Comparison of ENCODE assay signal across 16 cellular contexts in the genomic region with DNA sequence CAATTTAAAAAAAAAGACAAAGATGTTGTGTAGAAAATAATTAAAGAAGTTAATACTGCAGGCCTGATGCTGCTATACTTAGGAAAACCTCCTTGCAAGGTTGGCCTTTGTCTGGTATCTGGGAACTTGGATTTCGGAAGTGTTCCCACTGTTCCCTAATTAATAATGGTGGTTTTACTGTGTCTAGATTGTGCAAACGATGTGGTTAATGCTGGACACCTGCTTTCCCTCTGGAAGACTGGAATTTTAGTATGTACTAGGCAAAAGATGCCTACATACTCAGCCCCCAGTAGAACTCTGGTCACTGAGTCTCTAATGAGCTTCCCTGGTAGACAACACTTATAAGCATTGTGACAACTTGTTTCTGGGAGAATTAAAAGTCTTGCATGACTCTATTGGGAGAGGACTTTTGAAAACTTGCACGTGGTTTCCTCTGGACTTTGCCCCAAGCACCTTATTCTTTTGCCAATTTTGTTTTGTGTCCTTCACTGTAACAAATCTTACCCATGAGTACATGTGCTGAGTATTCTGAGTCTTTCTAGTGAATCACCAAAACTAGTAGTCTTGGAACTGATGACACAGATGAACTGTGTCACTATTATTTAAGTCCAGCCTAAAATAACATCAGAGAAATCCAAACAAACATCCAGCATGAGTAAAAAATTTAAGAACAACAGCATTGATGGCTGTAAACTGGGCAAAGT. TPM values are rescaled to one million over a fixed set of nuclear protein-coding genes. Genes with fewer than 3 reads are reported as not detected.
DNase-seq lines count a peak whose midpoint lies in the region; ATAC-seq, FAIRE-seq and TF ChIP-seq lines count a peak whose summit lies in the region.
"Had no signal": no experiment of that assay in that cellular context is flagged by ENCODE, and none has a peak within 500 bp of the region (broad histone marks: within the 10 kb centered on the region; RNA-seq: fewer than 3 reads in every experiment).

No MANE protein-coding gene starts in this region.

- H3K9me1 ChIP-seq in endothelial cell of umbilical vein (replicated peaks; ENCODE audit: control insufficient read depth, extremely low read depth, insufficient read depth, low read length): no peaks in the 10 kb centered on the region

- peaks cover 25% of the 10 kb centered on the region for H3K4me1 Mint-ChIP-seq in nephron
- no peaks in the 10 kb centered on the region for H3K4me1 Mint-ChIP-seq in stimulated activated naive B cell treated with anti-CD40 and anti-IgM and Interleukin-4, amounts not matched to agents 10 μg/mL and 1 μg/mL and 100 μg/mL, for 72 hours
- H3K4me1 Mint-ChIP-seq: neural progenitor cell had no signal

- H3K27ac Mint-ChIP-seq in nephron: peak overlapping the region in 2 of 3 experiments; percentile 44 to 47
- H3K27ac Mint-ChIP-seq in stimulated activated naive B cell treated with anti-CD40 and anti-IgM and Interleukin-4, amounts not matched to agents 10 μg/mL and 1 μg/mL and 100 μg/mL, for 72 hours: no peak overlapping the region
- H3K27ac Mint-ChIP-seq: activated CD4-positive, alpha-beta memory T cell treated with anti-CD3 and anti-CD28 coated beads for 36 hours; neural progenitor cell had no signal

- H3K9me3 Mint-ChIP-seq in nephron: no peaks in the 10 kb centered on the region
- no peaks in the 10 kb centered on the region for H3K9me3 Mint-ChIP-seq in stimulated activated naive B cell treated with anti-CD40 and anti-IgM and Interleukin-4, amounts not matched to agents 10 μg/mL and 1 μg/mL and 100 μg/mL, for 72 hours
- H3K9me3 Mint-ChIP-seq: activated CD4-positive, alpha-beta memory T cell treated with anti-CD3 and anti-CD28 coated beads for 36 hours; CD4-positive, CD25-positive, alpha-beta regulatory T cell; neural progenitor cell had no signal

- intact Hi-C loops in endothelial cell of umbilical vein (cut with micrococcal nuclease) (no loop called here), uterus (cut with DNase I; ENCODE audit: low total_unique reads) (no loop called here)

- H3K27ac ChIP-seq in endothelial cell of umbilical vein (ENCODE audit: insufficient read depth, low read depth, low read length) (peak overlapping the region; percentile 11), uterus (no peak overlapping the region)
- H3K27ac ChIP-seq: esophagus muscularis mucosa, neural progenitor cell, PC-9 had no signal

- no peak for TF ChIP-seq POLR2A in endothelial cell of umbilical vein (IDR thresholded peaks at IDR 0.05; ENCODE audit: low read depth, low read length)
- no peak for TF ChIP-seq POLR2A in uterus (IDR thresholded peaks at IDR 0.05)

- no peak for FAIRE-seq in endothelial cell of umbilical vein (lab: Jason Lieb, UNC)

- H2AFZ ChIP-seq in endothelial cell of umbilical vein (ENCODE audit: low read depth, low read length): no peak overlapping the region
- H2AFZ ChIP-seq: neural progenitor cell, PC-9 had no signal

- H3K36me3 ChIP-seq in endothelial cell of umbilical vein (ENCODE audit: control insufficient read depth in 2 of 2, extremely low read depth in 1 of 2, insufficient read depth in 2 of 2, low read length in 2 of 2): no peaks in the 10 kb centered on the region
- H3K36me3 ChIP-seq in uterus: no peaks in the 10 kb centered on the region

- no peak overlapping the region for H3K4me3 ChIP-seq in endothelial cell of umbilical vein (replicated peaks in 1 of 3; ENCODE audit: insufficient read depth in 1 of 3, low read depth in 1 of 3, low read length in 3 of 3)
- H3K4me3 ChIP-seq in uterus: no peak overlapping the region
- H3K4me3 ChIP-seq: esophagus muscularis mucosa, neural progenitor cell, PC-9 had no signal

- H3K27me3 Mint-ChIP-seq in nephron (ENCODE audit: low read depth): no peaks in the 10 kb centered on the region
- H3K27me3 Mint-ChIP-seq in stimulated activated naive B cell treated with anti-CD40 and anti-IgM and Interleukin-4, amounts not matched to agents 10 μg/mL and 1 μg/mL and 100 μg/mL, for 72 hours: no peaks in the 10 kb centered on the region
- H3K27me3 Mint-ChIP-seq: activated CD4-positive, alpha-beta memory T cell treated with anti-CD3 and anti-CD28 coated beads for 36 hours; CD4-positive, CD25-positive, alpha-beta regulatory T cell had no signal

- H3K27me3 ChIP-seq in endothelial cell of umbilical vein (ENCODE audit: control insufficient read depth in 2 of 2, insufficient read depth in 2 of 2, low read length in 2 of 2): no peaks in the 10 kb centered on the region
- no peaks in the 10 kb centered on the region for H3K27me3 ChIP-seq in uterus
- H3K27me3 ChIP-seq: esophagus muscularis mucosa, neural progenitor cell had no signal

- H3K4me3 Mint-ChIP-seq in nephron: no peak overlapping the region
- H3K4me3 Mint-ChIP-seq in stimulated activated naive B cell treated with anti-CD40 and anti-IgM and Interleukin-4, amounts not matched to agents 10 μg/mL and 1 μg/mL and 100 μg/mL, for 72 hours: no peak overlapping the region
- H3K4me3 Mint-ChIP-seq: activated CD4-positive, alpha-beta memory T cell treated with anti-CD3 and anti-CD28 coated beads for 36 hours; CD4-positive, CD25-positive, alpha-beta regulatory T cell; neural progenitor cell had no signal

- no TSS peak for BruUV-seq in endothelial cell of umbilical vein (replicated peaks; lab: Mats Ljungman, UMichigan)

- H3K36me3 Mint-ChIP-seq in nephron (ENCODE audit: low read depth): peaks cover 28% of the 10 kb centered on the region
- peaks cover 3 to 5% of the 10 kb centered on the region in 2 donors for H3K36me3 Mint-ChIP-seq in stimulated activated naive B cell treated with anti-CD40 and anti-IgM and Interleukin-4, amounts not matched to agents 10 μg/mL and 1 μg/mL and 100 μg/mL, for 72 hours

- DNase-seq in AG20443 (ENCODE audit: low spot score) (peak; percentile 53), LHCN-M2 (ENCODE audit: low read depth) (peak; percentile 66), endothelial cell of umbilical vein (ENCODE audit: low read depth, low spot score) (peak; percentile 6), uterus (no peak)
- DNase-seq in stimulated activated naive B cell treated with anti-CD40 and anti-IgM and Interleukin-4, amounts not matched to agents 10 μg/mL and 1 μg/mL and 100 μg/mL, for 72 hours: no peak
- no peak for DNase-seq in stimulated activated CD4-positive, alpha-beta T cell treated with anti-CD3 and anti-CD28 coated beads, Interleukin-1b, Interleukin-23, amount 100 ng/mL, for 48 hours
- DNase-seq: activated CD4-positive, alpha-beta memory T cell treated with anti-CD3 and anti-CD28 coated beads for 36 hours; activated effector memory CD4-positive, alpha-beta T cell treated with anti-CD3 and anti-CD28 coated beads, Interleukin-2, amount 50 U/mL, for 16 hours; CD4-positive, CD25-positive, alpha-beta regulatory T cell; NCI-H345; PC-9 had no signal

- H3K9ac ChIP-seq in endothelial cell of umbilical vein (replicated peaks; ENCODE audit: extremely low read depth, insufficient read depth, low read length): no peak overlapping the region
- H3K9ac ChIP-seq: neural progenitor cell had no signal

- no peak overlapping the region for H3K4me2 ChIP-seq in endothelial cell of umbilical vein (ENCODE audit: insufficient read depth, low read length)
- H3K4me2 ChIP-seq: neural progenitor cell, PC-9 had no signal

- ATAC-seq in stimulated activated naive B cell treated with anti-CD40 and anti-IgM and Interleukin-4, amounts not matched to agents 10 μg/mL and 1 μg/mL and 100 μg/mL, for 72 hours (replicated peaks): no peak
- ATAC-seq in GM21717 (IDR thresholded peaks at IDR 0.05; ENCODE audit: unreplicated experiment): no peak

- dilution Hi-C loops in endothelial cell of umbilical vein (cut with MboI; ENCODE audit: extremely low pct_ligation_motif_present, low sequenced_read_pairs): no loop called here

- H4K20me1 ChIP-seq in endothelial cell of umbilical vein (replicated peaks; ENCODE audit: control insufficient read depth, extremely low read depth, insufficient read depth, low read length): no peaks in the 10 kb centered on the region

- H3K4me1 ChIP-seq in endothelial cell of umbilical vein (ENCODE audit: control insufficient read depth, extremely low read depth, insufficient read depth, low read length) (no peaks in the 10 kb centered on the region), uterus (no peaks in the 10 kb centered on the region)
- H3K4me1 ChIP-seq: esophagus muscularis mucosa, neural progenitor cell had no signal

- POLR2A ChIA-PET in endothelial cell of umbilical vein (lab: Charles Lee): no interaction called here

- TF ChIP-seq CTCF in endothelial cell of umbilical vein (IDR thresholded peaks at IDR 0.05; ENCODE audit: extremely low read depth in 1 of 2, insufficient read depth in 1 of 2, low read depth in 1 of 2, low read length in 2 of 2) (no peak), nephron (IDR thresholded peaks at IDR 0.05; ENCODE audit: unreplicated experiment in 3 of 3) (no peak), uterus (IDR thresholded peaks at IDR 0.05) (no peak)

- H3K9me3 ChIP-seq in endothelial cell of umbilical vein (replicated peaks; ENCODE audit: control insufficient read depth, insufficient read depth, low read length) (no peaks in the 10 kb centered on the region), uterus (no peaks in the 10 kb centered on the region)
- H3K9me3 ChIP-seq: esophagus muscularis mucosa had no signal

- H3K79me2 ChIP-seq in endothelial cell of umbilical vein (ENCODE audit: control insufficient read depth, insufficient read depth, low read length): no peaks in the 10 kb centered on the region

- CTCF ChIA-PET in endothelial cell of umbilical vein (lab: Charles Lee): no interaction called here

RNA-seq across cellular contexts. Expression of a gene that starts 40.4 kb away (rescaled TPM):
- total RNA-seq in LHCN-M2 (2014; rRNA removed): 12.3 and 12.7 TPM in 2 replicates
- polyA plus RNA-seq in LHCN-M2 (2012): 1.7 TPM
- total RNA-seq in endothelial cell of umbilical vein: 7.6 and 9.4 TPM in 2 replicates
- polyA plus RNA-seq in endothelial cell of umbilical vein: 2.0 and 2.5 TPM in 2 replicates
- 3.2 and 3.8 TPM in 2 replicates for polyA plus RNA-seq in endothelial cell of umbilical vein (2011; cell fraction: cytosol; rRNA removed)
- 3.9 and 5.9 TPM in 2 replicates for polyA plus RNA-seq in endothelial cell of umbilical vein (2011; cell fraction: nucleus; rRNA removed)
- 3.2 and 5.6 TPM in 2 replicates for polyA plus RNA-seq in endothelial cell of umbilical vein (2012)
- 2.1 and 3.3 TPM in 2 replicates for polyA minus RNA-seq in endothelial cell of umbilical vein
- polyA minus RNA-seq in endothelial cell of umbilical vein (2011; cell fraction: cytosol; rRNA and poly(A)+ RNA removed): 5.7 TPM
- 5.0 and 5.6 TPM in 2 replicates for polyA minus RNA-seq in endothelial cell of umbilical vein (2011; cell fraction: nucleus; rRNA and poly(A)+ RNA removed)
- 10 to 100 TPM in 1 of 4 donors, 1 to 10 TPM in 2, under 1 TPM in 1; 0.59 to 15.1 (median 3.9) TPM for total RNA-seq in uterus

RNA-seq across cellular contexts. Expression of a gene that starts 45.1 kb away (rescaled TPM):
- not detected in 2 replicates for total RNA-seq in LHCN-M2 (2014; rRNA removed)
- 0.02 TPM for polyA plus RNA-seq in LHCN-M2 (2012)
- total RNA-seq in endothelial cell of umbilical vein: 1.2 TPM in 2 replicates
- polyA plus RNA-seq in endothelial cell of umbilical vein: 0.58 and 0.75 TPM in 2 replicates
- 0.56 and 0.72 TPM in 2 replicates for polyA plus RNA-seq in endothelial cell of umbilical vein (2011; cell fraction: cytosol; rRNA removed)
- 0.14 TPM in 1 of 2 replicates, not detected in the other for polyA plus RNA-seq in endothelial cell of umbilical vein (2011; cell fraction: nucleus; rRNA removed)
- polyA plus RNA-seq in endothelial cell of umbilical vein (2012): 0.29 and 0.46 TPM in 2 replicates
- 1.5 and 2.0 TPM in 2 replicates for polyA minus RNA-seq in endothelial cell of umbilical vein
- not detected for polyA minus RNA-seq in endothelial cell of umbilical vein (2011; cell fraction: cytosol; rRNA and poly(A)+ RNA removed)
- 0.63 and 0.82 TPM in 2 replicates for polyA minus RNA-seq in endothelial cell of umbilical vein (2011; cell fraction: nucleus; rRNA and poly(A)+ RNA removed)
- not detected for total RNA-seq in uterus
- total RNA-seq: activated CD4-positive, alpha-beta memory T cell treated with anti-CD3 and anti-CD28 coated beads for 36 hours; CD4-positive, CD25-positive, alpha-beta regulatory T cell; esophagus muscularis mucosa; PC-9; T-helper 2 cell treated with Interferon-gamma antibody and Interleukin-4, amounts not matched to agents 100 ng/mL and 5 ng/mL, for 36 hours had no signal
- polyA plus RNA-seq: CD4-positive, CD25-positive, alpha-beta regulatory T cell had no signal

Comparison
In these comparisons a context has a peak if more than half of its experiments do, and no peak if none do; other contexts are left out.
1. DNase-seq: peak in AG20443 (single experiment), LHCN-M2 (single experiment) and endothelial cell of umbilical vein (single experiment); none in stimulated activated naive B cell treated with anti-CD40 and anti-IgM and Interleukin-4, amounts not matched to agents 10 μg/mL and 1 μg/mL and 100 μg/mL, for 72 hours (single experiment), uterus (0 of 2) and stimulated activated CD4-positive, alpha-beta T cell treated with anti-CD3 and anti-CD28 coated beads, Interleukin-1b, Interleukin-23, amount 100 ng/mL, for 48 hours (single experiment).